In the genomic region with DNA sequence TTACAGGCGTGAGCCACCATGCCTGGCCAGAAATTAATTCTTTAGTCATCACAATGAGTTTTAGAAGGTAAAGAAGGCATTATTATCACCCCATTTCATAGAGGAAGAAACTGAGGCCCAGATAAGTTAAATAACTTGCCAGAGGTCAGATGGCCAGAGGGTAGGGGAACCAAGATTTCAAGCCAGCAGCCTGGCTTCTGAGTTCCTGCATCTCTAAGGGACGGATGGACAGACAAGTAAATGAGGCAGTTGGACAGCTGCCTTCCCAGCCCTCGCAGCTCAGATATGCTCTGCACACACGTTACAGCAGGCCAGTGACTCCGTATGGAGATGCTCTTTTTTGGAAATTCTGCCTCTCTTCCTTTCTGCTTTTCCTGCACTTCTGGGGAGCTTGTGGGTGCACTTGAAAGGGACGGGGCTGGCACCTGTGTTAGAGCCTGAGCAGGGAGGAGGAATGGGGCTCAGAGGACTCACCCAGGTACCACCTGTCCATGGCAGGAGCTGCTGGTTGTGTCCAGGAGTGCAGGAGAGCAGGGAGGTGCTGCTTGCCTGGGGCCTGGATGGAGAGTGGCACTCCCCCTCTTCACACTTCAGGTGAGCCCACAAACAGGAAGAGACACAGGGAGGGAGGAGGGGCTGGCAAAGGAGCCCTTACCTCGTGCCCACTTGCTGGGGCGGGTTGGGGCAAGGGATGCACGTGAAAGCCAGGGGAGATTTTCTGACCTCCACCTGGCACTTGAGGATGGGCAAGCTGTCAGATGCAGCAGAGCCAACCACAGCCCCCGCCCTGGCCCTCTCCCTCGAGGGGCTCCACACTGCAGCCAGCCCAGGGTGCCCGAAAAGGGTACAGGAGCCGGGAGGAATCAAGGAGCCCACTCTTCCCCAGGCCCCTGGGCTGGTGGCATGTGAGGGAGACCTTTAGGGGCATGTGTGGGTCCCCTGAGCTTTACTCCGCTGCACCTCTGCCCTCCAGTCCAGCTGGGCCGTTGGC, we compare ENCODE assay signal across 10 cellular contexts. TPM values are rescaled to one million over a fixed set of nuclear protein-coding genes. Genes with fewer than 3 reads are reported as not detected.
DNase-seq lines count a peak whose midpoint lies in the region; TF ChIP-seq lines count a peak whose summit lies in the region.
"Had no signal": no experiment of that assay in that cellular context is flagged by ENCODE, and none has a peak within 500 bp of the region (broad histone marks: within the 10 kb centered on the region; RNA-seq: fewer than 3 reads in every experiment).

No MANE protein-coding gene starts in this region.

- H3K9me3 ChIP-seq in esophagus squamous epithelium (no peaks in the 10 kb centered on the region), stomach (no peaks in the 10 kb centered on the region)

- H3K36me3 Mint-ChIP-seq in activated CD4-positive, alpha-beta memory T cell treated with anti-CD3 and anti-CD28 coated beads for 36 hours, result no peaks in the 10 kb centered on the region
- H3K36me3 Mint-ChIP-seq: IgD-negative memory B cell had no signal

- H3K27ac ChIP-seq in esophagus squamous epithelium, result peak overlapping the region in 3 of 4 donors; percentile 39 to 79 (median 53)
- peak overlapping the region in 4 of 5 donors; percentile 57 to 73 (median 62) for H3K27ac ChIP-seq in stomach

- POLR2A ChIA-PET in activated CD4-positive, alpha-beta memory T cell treated with anti-CD3 and anti-CD28 coated beads for 36 hours (lab: Charles Lee), result interaction anchor here (0.5 to 0.9 kb wide), 2 partner anchors 13 to 115 kb away, joined by 3 read pairs; no protein-coding TSS in a partner anchor

- H3K27ac Mint-ChIP-seq in activated CD4-positive, alpha-beta memory T cell treated with anti-CD3 and anti-CD28 coated beads for 36 hours, result peak overlapping the region; percentile 45

- no peaks in the 10 kb centered on the region for H3K9me3 Mint-ChIP-seq in activated CD4-positive, alpha-beta memory T cell treated with anti-CD3 and anti-CD28 coated beads for 36 hours

- intact Hi-C loops in activated CD4-positive, alpha-beta memory T cell treated with anti-CD3 and anti-CD28 coated beads for 36 hours (cut with micrococcal nuclease), result no loop called here
- intact Hi-C loops in esophagus squamous epithelium (cut with DNase I) (no loop called here), stomach (cut with DNase I; ENCODE audit: low total_unique reads) (no loop called here)

- TF ChIP-seq POLR2A in esophagus squamous epithelium (IDR thresholded peaks at IDR 0.05) (no peak), stomach (IDR thresholded peaks at IDR 0.05) (no peak)

- no peak overlapping the region for H3K4me3 Mint-ChIP-seq in activated CD4-positive, alpha-beta memory T cell treated with anti-CD3 and anti-CD28 coated beads for 36 hours
- H3K4me3 Mint-ChIP-seq: IgD-negative memory B cell had no signal

- TF ChIP-seq CTCF in esophagus squamous epithelium (IDR thresholded peaks at IDR 0.05) (no peak), stomach (IDR thresholded peaks at IDR 0.05) (no peak)

- CTCF ChIA-PET in activated CD4-positive, alpha-beta memory T cell treated with anti-CD3 and anti-CD28 coated beads for 36 hours (lab: Charles Lee), result interaction anchor here (0.9 to 8.6 kb wide), 6 partner anchors 10 to 119 kb away, joined by 3 to 68 read pairs (median 11); no protein-coding TSS in a partner anchor

- TF ChIP-seq EP300 in stomach (IDR thresholded peaks at IDR 0.05), result no peak

- 45 to 51% methylated on average over 5 to 8 of the region's 15 CpGs for WGBS in esophagus squamous epithelium, 2 donors
- WGBS in stomach, 5 donors, result 60 to 78% (median 71%) methylated on average over 11 to 15 of the region's 15 CpGs

- H3K36me3 ChIP-seq in esophagus squamous epithelium, result no peaks in the 10 kb centered on the region
- H3K36me3 ChIP-seq in stomach, result no peaks in the 10 kb centered on the region

- H3K4me1 Mint-ChIP-seq in activated CD4-positive, alpha-beta memory T cell treated with anti-CD3 and anti-CD28 coated beads for 36 hours (ENCODE audit: low read depth), result peaks cover 54% of the 10 kb centered on the region

- peaks cover 8 to 64% (median 45%) of the 10 kb centered on the region in 3 donors for H3K4me1 ChIP-seq in esophagus squamous epithelium
- peaks cover 11 to 71% (median 50%) of the 10 kb centered on the region in 4 donors for H3K4me1 ChIP-seq in stomach

- peaks cover 0 to 59% (median 0%) of the 10 kb centered on the region in 4 donors for H3K27me3 ChIP-seq in esophagus squamous epithelium
- H3K27me3 ChIP-seq in stomach, result peaks cover 0 to 15% (median 0%) of the 10 kb centered on the region in 3 donors

- peak; percentile 13 for DNase-seq in activated CD4-positive, alpha-beta T cell treated with anti-CD3 and anti-CD28 coated beads for 1 hour
- no peak for DNase-seq in activated CD4-positive, alpha-beta T cell treated with anti-CD3 and anti-CD28 coated beads for 4 hours
- peak; percentile 18 for DNase-seq in activated CD4-positive, alpha-beta memory T cell treated with anti-CD3 and anti-CD28 coated beads for 36 hours
- DNase-seq in esophagus squamous epithelium (lab: John Stamatoyannopoulos, UW) (no peak), stomach (peak; percentile 24), medulla oblongata (ENCODE audit: extremely low spot score) (no peak), hepatic stellate cell (ENCODE audit: low spot score) (no peak), NCI-H345 (lab: John Stamatoyannopoulos, UW) (no peak)
- DNase-seq: RPMI8226 had no signal

- no peaks in the 10 kb centered on the region for H3K27me3 Mint-ChIP-seq in activated CD4-positive, alpha-beta memory T cell treated with anti-CD3 and anti-CD28 coated beads for 36 hours

- no peak overlapping the region for H3K4me3 ChIP-seq in esophagus squamous epithelium
- H3K4me3 ChIP-seq in stomach, result no peak overlapping the region

RNA-seq across cellular contexts. Expression of a gene that starts 3.3 kb away (rescaled TPM):
- total RNA-seq in activated CD4-positive, alpha-beta memory T cell treated with anti-CD3 and anti-CD28 coated beads for 36 hours, result not detected
- total RNA-seq in esophagus squamous epithelium (under 1 TPM in 2 of 4 donors, not detected in 2; 0.19 to 0.95 TPM), stomach (1 to 10 TPM in 1 of 5 donors, under 1 TPM in 1, not detected in 3; 0.45 to 7.0 TPM)
- 1 to 10 TPM; 1.0 to 7.8 (median 4.0) TPM for polyA plus RNA-seq in stomach
- polyA plus RNA-seq: IgD-negative memory B cell had no signal

RNA-seq across cellular contexts. Expression of a gene that starts 30.8 kb away (rescaled TPM):
- under 1 TPM; 0.29 to 0.67 TPM for total RNA-seq in activated CD4-positive, alpha-beta memory T cell treated with anti-CD3 and anti-CD28 coated beads for 36 hours
- total RNA-seq in esophagus squamous epithelium, result under 1 TPM in 2 of 4 donors, not detected in 2; 0.04 to 0.19 TPM
- 1 to 10 TPM in 2 of 5 donors, under 1 TPM in 3; 0.14 to 2.9 (median 0.45) TPM for total RNA-seq in stomach
- under 1 TPM; 0.08 to 0.75 (median 0.46) TPM for polyA plus RNA-seq in stomach
- polyA plus RNA-seq: IgD-negative memory B cell had no signal

RNA-seq across cellular contexts. Expression of a gene that starts 48.6 kb away (rescaled TPM):
- under 1 TPM; 0.26 to 0.61 TPM for total RNA-seq in activated CD4-positive, alpha-beta memory T cell treated with anti-CD3 and anti-CD28 coated beads for 36 hours
- total RNA-seq in esophagus squamous epithelium (10 to 100 TPM in 1 of 4 donors, 1 to 10 TPM in 2, under 1 TPM in 1; 0.61 to 27.7 (median 2.1) TPM), stomach (100 to 1,000 TPM in 1 of 5 donors, 10 to 100 TPM in 4; 12.7 to 187 (median 47.0) TPM)
- 10 to 100 TPM; 22.5 to 39.4 (median 25.6) TPM for polyA plus RNA-seq in stomach
- polyA plus RNA-seq: IgD-negative memory B cell had no signal

Comparison
In these comparisons a context has a peak if more than half of its experiments do, and no peak if none do; other contexts are left out.
1. DNase-seq: peak in activated CD4-positive, alpha-beta T cell treated with anti-CD3 and anti-CD28 coated beads for 1 hour (single experiment), activated CD4-positive, alpha-beta memory T cell treated with anti-CD3 and anti-CD28 coated beads for 36 hours (single experiment) and stomach (single experiment); none in activated CD4-positive, alpha-beta T cell treated with anti-CD3 and anti-CD28 coated beads for 4 hours (0 of 2), esophagus squamous epithelium (single experiment), medulla oblongata (single experiment), hepatic stellate cell (single experiment) and NCI-H345 (single experiment).